ENCODE assay signal across 8 cellular contexts in genomic region chr13:20121154-20121515, GRCh38. TPM values are rescaled to one million over a fixed set of nuclear protein-coding genes. Genes with fewer than 3 reads are reported as not detected.
DNase-seq lines count a peak whose midpoint lies in the region; ATAC-seq and FAIRE-seq lines count a peak whose summit lies in the region.

No MANE protein-coding gene starts in this region.

- H3K36me3 Mint-ChIP-seq in activated T-helper 1 cell treated with anti-CD3 and anti-CD28 coated beads, Interleukin-12 subunit alpha, Interleukin-12 subunit beta, Interleukin-2, Interleukin-4 antibody, amounts not matched to agents 30 ng/mL and 10 ng/mL and 1 ng/mL, durations not matched to agents 14 hours and 24 hours and 36 hours (ENCODE audit: low read depth): no peaks in the 10 kb centered on the region

- peaks cover 38% of the 10 kb centered on the region for H3K27me3 Mint-ChIP-seq in activated T-helper 1 cell treated with anti-CD3 and anti-CD28 coated beads, Interleukin-12 subunit alpha, Interleukin-12 subunit beta, Interleukin-2, Interleukin-4 antibody, amounts not matched to agents 30 ng/mL and 10 ng/mL and 1 ng/mL, durations not matched to agents 14 hours and 24 hours and 36 hours (ENCODE audit: insufficient read depth)

- intact Hi-C loops in activated T-helper 1 cell treated with anti-CD3 and anti-CD28 coated beads, Interleukin-12 subunit alpha, Interleukin-12 subunit beta, Interleukin-2, Interleukin-4 antibody, amounts not matched to agents 30 ng/mL and 10 ng/mL and 1 ng/mL, durations not matched to agents 14 hours and 24 hours and 36 hours (cut with micrococcal nuclease): no loop called here

- no peaks in the 10 kb centered on the region for H3K9me3 Mint-ChIP-seq in activated T-helper 1 cell treated with anti-CD3 and anti-CD28 coated beads, Interleukin-12 subunit alpha, Interleukin-12 subunit beta, Interleukin-2, Interleukin-4 antibody, amounts not matched to agents 30 ng/mL and 10 ng/mL and 1 ng/mL, durations not matched to agents 14 hours and 24 hours and 36 hours

- H3K4me1 Mint-ChIP-seq in activated T-helper 1 cell treated with anti-CD3 and anti-CD28 coated beads, Interleukin-12 subunit alpha, Interleukin-12 subunit beta, Interleukin-2, Interleukin-4 antibody, amounts not matched to agents 30 ng/mL and 10 ng/mL and 1 ng/mL, durations not matched to agents 14 hours and 24 hours and 36 hours (ENCODE audit: low read depth): peaks cover 19% of the 10 kb centered on the region

- peak overlapping the region; percentile 26 for H3K27ac Mint-ChIP-seq in activated T-helper 1 cell treated with anti-CD3 and anti-CD28 coated beads, Interleukin-12 subunit alpha, Interleukin-12 subunit beta, Interleukin-2, Interleukin-4 antibody, amounts not matched to agents 30 ng/mL and 10 ng/mL and 1 ng/mL, durations not matched to agents 14 hours and 24 hours and 36 hours

- H3K4me1 ChIP-seq in mononuclear cell (ENCODE audit: insufficient read depth, low read length): peaks cover 23% of the 10 kb centered on the region

- H3K27me3 ChIP-seq in mononuclear cell (ENCODE audit: insufficient read depth, low read length): peaks cover 8% of the 10 kb centered on the region

- peak overlapping the region; percentile 30 for H3K4me3 Mint-ChIP-seq in activated T-helper 1 cell treated with anti-CD3 and anti-CD28 coated beads, Interleukin-12 subunit alpha, Interleukin-12 subunit beta, Interleukin-2, Interleukin-4 antibody, amounts not matched to agents 30 ng/mL and 10 ng/mL and 1 ng/mL, durations not matched to agents 14 hours and 24 hours and 36 hours

- peak overlapping the region; percentile 72 for H3K4me3 ChIP-seq in Jurkat, Clone E6-1 (ENCODE audit: low read length)
- H3K4me3 ChIP-seq in mononuclear cell (ENCODE audit: low read length): peak overlapping the region; percentile 47

- no peak for ATAC-seq in GM21447 (IDR thresholded peaks at IDR 0.05; ENCODE audit: unreplicated experiment)

- no peak for FAIRE-seq in urothelium cell line (lab: Jason Lieb, UNC)

- DNase-seq in CD1c-positive myeloid dendritic cell (ENCODE audit: extremely low spot score) (peak; percentile 43), NCI-H2227 (lab: John Stamatoyannopoulos, UW; ENCODE audit: unreplicated experiment) (no peak), NCI-H345 (lab: John Stamatoyannopoulos, UW) (no peak), urothelium cell line (ENCODE audit: low spot score) (no peak)
- DNase-seq in Jurkat, Clone E6-1 (ENCODE audit: low read depth, low spot score): no peak
- DNase-seq in activated T-helper 1 cell treated with anti-CD3 and anti-CD28 coated beads, Interleukin-12 subunit alpha, Interleukin-12 subunit beta, Interleukin-2, Interleukin-4 antibody, amounts not matched to agents 30 ng/mL and 10 ng/mL and 1 ng/mL, durations not matched to agents 14 hours and 24 hours and 36 hours (ENCODE audit: low spot score): no peak

- H3K9me3 ChIP-seq in mononuclear cell (ENCODE audit: low read depth, low read length): no peaks in the 10 kb centered on the region

RNA-seq across cellular contexts. Expression of gene GJA3, which starts 39.7 kb away (rescaled TPM):
- 4.6 TPM for polyA plus RNA-seq in Jurkat, Clone E6-1 (2012; ENCODE audit: insufficient read depth, insufficient read length)
- not detected in 2 replicates for total RNA-seq in activated T-helper 1 cell treated with anti-CD3 and anti-CD28 coated beads, Interleukin-12 subunit alpha, Interleukin-12 subunit beta, Interleukin-2, Interleukin-4 antibody, amounts not matched to agents 30 ng/mL and 10 ng/mL and 1 ng/mL, durations not matched to agents 14 hours and 24 hours and 36 hours
- under 0.01 TPM for total RNA-seq in mononuclear cell
